17 cellular contexts compared by ENCODE assay signal in the genomic region with DNA sequence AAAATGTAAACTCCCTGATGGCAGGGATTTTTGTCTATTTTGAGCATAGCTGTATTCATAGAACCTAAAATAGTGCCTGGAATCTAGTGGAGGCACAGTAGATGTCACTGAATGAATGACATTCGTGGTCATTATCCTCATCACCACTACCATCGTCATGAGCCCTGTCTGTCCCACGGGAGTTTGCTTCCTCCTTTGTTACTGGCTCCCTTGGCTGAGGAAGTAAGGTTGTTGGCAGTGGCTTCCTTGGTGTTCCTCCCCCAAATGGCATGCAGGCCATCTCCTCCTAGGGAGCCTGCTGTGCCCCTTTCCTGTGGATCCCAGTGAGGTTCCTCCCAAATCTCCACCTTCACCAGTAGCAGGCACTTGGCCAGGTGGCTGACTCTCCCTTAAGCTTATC.
"Had no signal": no experiment of that assay in that cellular context is flagged by ENCODE, and none has a peak within 500 bp of the region (broad histone marks: within the 10 kb centered on the region; RNA-seq: fewer than 3 reads in every experiment).

No MANE protein-coding gene starts in this region.

- H3K27me3 ChIP-seq: gastrocnemius medialis, heart left ventricle, upper lobe of left lung had no signal

- H3K9me3 Mint-ChIP-seq: naive B cell; stimulated activated naive B cell treated with anti-CD40 and anti-IgM and Interleukin-4, amounts not matched to agents 10 μg/mL and 1 μg/mL and 100 μg/mL, for 72 hours had no signal

- DNase-seq: activated CD4-positive, alpha-beta T cell treated with anti-CD3 and anti-CD28 coated beads, Interleukin-2, amount 50 U/mL, for 1 hour; activated CD8-positive, alpha-beta memory T cell treated with anti-CD3 and anti-CD28 coated beads for 24 hours; activated CD8-positive, alpha-beta memory T cell treated with anti-CD3 and anti-CD28 coated beads, Interleukin-2, amount 50 U/mL, for 48 hours; activated gamma-delta T cell; effector CD8-positive, alpha-beta T cell; gastrocnemius medialis; heart left ventricle; kidney glomerular epithelial cell; left ventricle myocardium inferior; mammary epithelial cell; mucosa of descending colon; naive B cell; stimulated activated naive B cell treated with anti-CD40 and anti-IgM and Interleukin-4, amounts not matched to agents 10 μg/mL and 1 μg/mL and 100 μg/mL, for 72 hours; T-helper 2 cell; upper lobe of left lung had no signal

- H3K4me3 Mint-ChIP-seq: activated naive CD8-positive, alpha-beta T cell; naive B cell; stimulated activated naive B cell treated with anti-CD40 and anti-IgM and Interleukin-4, amounts not matched to agents 10 μg/mL and 1 μg/mL and 100 μg/mL, for 72 hours had no signal

- H3K4me1 ChIP-seq: gastrocnemius medialis had no signal

- H3K27ac Mint-ChIP-seq: activated naive CD8-positive, alpha-beta T cell; naive B cell; stimulated activated naive B cell treated with anti-CD40 and anti-IgM and Interleukin-4, amounts not matched to agents 10 μg/mL and 1 μg/mL and 100 μg/mL, for 72 hours had no signal

- H3K27ac ChIP-seq: gastrocnemius medialis, heart left ventricle, left ventricle myocardium inferior, thoracic aorta, upper lobe of left lung had no signal

- H3K4me3 ChIP-seq: gastrocnemius medialis, heart left ventricle, left ventricle myocardium inferior, mucosa of descending colon, thoracic aorta, upper lobe of left lung had no signal

- H3K36me3 ChIP-seq: gastrocnemius medialis, heart left ventricle, left ventricle myocardium inferior, thoracic aorta, upper lobe of left lung had no signal

- H3K36me3 Mint-ChIP-seq: activated naive CD8-positive, alpha-beta T cell; naive B cell; stimulated activated naive B cell treated with anti-CD40 and anti-IgM and Interleukin-4, amounts not matched to agents 10 μg/mL and 1 μg/mL and 100 μg/mL, for 72 hours had no signal

- H3K9me3 ChIP-seq: gastrocnemius medialis, heart left ventricle, left ventricle myocardium inferior, mucosa of descending colon, thoracic aorta, upper lobe of left lung had no signal
